In genomic region chr9:93673271-93673843, GRCh38 we compare ENCODE assay signal across 10 cellular contexts.
DNase-seq lines count a peak whose midpoint lies in the region; ATAC-seq and TF ChIP-seq lines count a peak whose summit lies in the region.
"Had no signal": no experiment of that assay in that cellular context is flagged by ENCODE, and none has a peak within 500 bp of the region (broad histone marks: within the 10 kb centered on the region; RNA-seq: fewer than 3 reads in every experiment).

No MANE protein-coding gene starts in this region.

- peaks cover 0 to 56% (median 33%) of the 10 kb centered on the region in 9 donors for H3K36me3 ChIP-seq in heart right ventricle
- peaks cover 52% of the 10 kb centered on the region for H3K36me3 ChIP-seq in suprapubic skin

- H3K4me1 ChIP-seq in heart right ventricle (peaks cover 0 to 8% (median 0%) of the 10 kb centered on the region in 9 donors), suprapubic skin (no peaks in the 10 kb centered on the region)

- intact Hi-C loops in heart right ventricle (cut with DNase I), result no loop called here

- WGBS in heart right ventricle, 2 donors, result 48 to 56% methylated on average over 11 of the region's 11 CpGs
- 94% methylated on average over 10 of the region's 11 CpGs for WGBS in suprapubic skin

- H3K4me3 ChIP-seq in heart right ventricle (no peak overlapping the region), suprapubic skin (no peak overlapping the region)

- no peaks in the 10 kb centered on the region for H3K9me3 ChIP-seq in heart right ventricle
- H3K9me3 ChIP-seq in suprapubic skin, result no peaks in the 10 kb centered on the region

- H3K27me3 ChIP-seq in heart right ventricle (no peaks in the 10 kb centered on the region), suprapubic skin (no peaks in the 10 kb centered on the region)

- TF ChIP-seq EP300 in suprapubic skin (IDR thresholded peaks at IDR 0.05), result no peak

- DNase-seq in activated CD8-positive, alpha-beta memory T cell treated with anti-CD3 and anti-CD28 coated beads, Interleukin-2, amount 50 U/mL, for 4 hours, result peak; percentile 9
- DNase-seq in activated CD8-positive, alpha-beta memory T cell treated with anti-CD3 and anti-CD28 coated beads for 24 hours, result no peak
- DNase-seq in RKO (ENCODE audit: low spot score) (peak; percentile 37), heart right ventricle (peak; percentile 47 to 48), suprapubic skin (ENCODE audit: low spot score in 2 of 2) (peak; percentile 55 to 62), NCI-H2171 (lab: John Stamatoyannopoulos, UW) (no peak)
- no peak for DNase-seq in effector CD8-positive, alpha-beta T cell (lab: John Stamatoyannopoulos, UW)
- DNase-seq: activated T-cell treated with anti-CD3 and anti-CD28 coated beads, Interleukin-2, amount 50 U/mL, for 72 hours; KG1 had no signal

- ATAC-seq in heart right ventricle (peak; percentile 37 to 84 (median 60)), HG03159 (IDR thresholded peaks at IDR 0.05; ENCODE audit: unreplicated experiment) (no peak)

- no peak overlapping the region for H3K27ac ChIP-seq in heart right ventricle
- no peak overlapping the region for H3K27ac ChIP-seq in suprapubic skin

- peak in 1 of 9 donors; percentile 5 for TF ChIP-seq CTCF in heart right ventricle (IDR thresholded peaks at IDR 0.05)
- no peak for TF ChIP-seq CTCF in suprapubic skin (IDR thresholded peaks at IDR 0.05)

- TF ChIP-seq POLR2A in suprapubic skin (IDR thresholded peaks at IDR 0.05), result no peak

Comparison
In these comparisons a context has a peak if more than half of its experiments do, and no peak if none do; other contexts are left out.
1. DNase-seq: peak in activated CD8-positive, alpha-beta memory T cell treated with anti-CD3 and anti-CD28 coated beads, Interleukin-2, amount 50 U/mL, for 4 hours (single experiment), RKO (single experiment), heart right ventricle (2 of 2) and suprapubic skin (2 of 2); none in activated CD8-positive, alpha-beta memory T cell treated with anti-CD3 and anti-CD28 coated beads for 24 hours (single experiment), effector CD8-positive, alpha-beta T cell (single experiment) and NCI-H2171 (single experiment).